Comparison of ENCODE assay signal across 14 cellular contexts in the genomic region with DNA sequence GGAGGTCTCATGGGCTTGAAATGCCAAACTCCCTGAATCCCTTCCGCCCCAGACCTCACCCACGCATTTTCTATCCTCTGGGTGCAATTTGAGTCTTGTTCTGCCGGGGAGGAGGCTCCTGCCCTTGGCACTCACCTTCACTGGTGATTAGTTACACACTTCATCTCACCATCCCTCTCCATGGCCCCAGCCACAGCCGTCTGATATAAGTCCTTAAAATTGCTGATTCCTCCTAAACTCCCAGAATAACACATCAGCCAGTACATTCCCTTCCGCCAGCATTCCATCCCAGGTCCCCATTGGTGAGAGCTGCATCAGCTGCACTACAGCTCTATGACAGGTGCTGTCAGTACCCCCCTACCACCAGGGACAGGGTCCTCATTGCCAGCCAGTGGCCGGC. TPM values are rescaled to one million over a fixed set of nuclear protein-coding genes. Genes with fewer than 3 reads are reported as not detected.
"Had no signal": no experiment of that assay in that cellular context is flagged by ENCODE, and none has a peak within 500 bp of the region (broad histone marks: within the 10 kb centered on the region; RNA-seq: fewer than 3 reads in every experiment).

No MANE protein-coding gene starts in this region.

- DNase-seq: activated CD4-positive, alpha-beta T cell treated with anti-CD3 and anti-CD28 coated beads, Interleukin-2, amount 50 U/mL, for 1 hour; activated CD8-positive, alpha-beta memory T cell treated with anti-CD3 and anti-CD28 coated beads, Interleukin-2, amount 10 ng/mL, durations not matched to agents 7 days and 5 days; activated naive CD8-positive, alpha-beta T cell treated with anti-CD3 and anti-CD28 coated beads, Interleukin-2, amount 10 ng/mL, durations not matched to agents 7 days and 5 days; aorta; immature natural killer cell; mammary epithelial cell; naive thymus-derived CD4-positive, alpha-beta T cell; psoas muscle; sigmoid colon; stimulated activated CD4-positive, alpha-beta T cell treated with anti-CD3 and anti-CD28 coated beads, Interleukin-2, amount 100 ng/mL, for 24 hours; stimulated activated naive CD4-positive, alpha-beta T cell treated with Interleukin-2 at 50 U/mL for 16 hours; T1000; upper lobe of left lung had no signal

- ATAC-seq: activated CD8-positive, alpha-beta memory T cell treated with anti-CD3 and anti-CD28 coated beads, Interleukin-2, amount 10 ng/mL, durations not matched to agents 7 days and 5 days; naive thymus-derived CD4-positive, alpha-beta T cell; psoas muscle had no signal

- H3K27ac Mint-ChIP-seq: activated CD8-positive, alpha-beta memory T cell treated with anti-CD3 and anti-CD28 coated beads, Interleukin-2, amount 10 ng/mL, durations not matched to agents 7 days and 5 days; activated naive CD8-positive, alpha-beta T cell treated with anti-CD3 and anti-CD28 coated beads, Interleukin-2, amount 10 ng/mL, durations not matched to agents 7 days and 5 days had no signal

- H3K9me3 Mint-ChIP-seq: activated naive CD8-positive, alpha-beta T cell treated with anti-CD3 and anti-CD28 coated beads, Interleukin-2, amount 10 ng/mL, durations not matched to agents 7 days and 5 days had no signal

- H3K4me3 Mint-ChIP-seq: activated CD8-positive, alpha-beta memory T cell treated with anti-CD3 and anti-CD28 coated beads, Interleukin-2, amount 10 ng/mL, durations not matched to agents 7 days and 5 days; activated naive CD8-positive, alpha-beta T cell treated with anti-CD3 and anti-CD28 coated beads, Interleukin-2, amount 10 ng/mL, durations not matched to agents 7 days and 5 days; immature natural killer cell had no signal

- H3K27me3 Mint-ChIP-seq: activated naive CD8-positive, alpha-beta T cell treated with anti-CD3 and anti-CD28 coated beads, Interleukin-2, amount 10 ng/mL, durations not matched to agents 7 days and 5 days had no signal

RNA-seq across cellular contexts. Expression of gene FBXO15, which starts 4.6 kb away (rescaled TPM):
- total RNA-seq: bronchial epithelial cell had no signal
